In genomic region chr13:36712290-36712689, GRCh38 we compare ENCODE assay signal across 36 cellular contexts. TPM values are rescaled to one million over a fixed set of nuclear protein-coding genes. Genes with fewer than 3 reads are reported as not detected.
"Had no signal": no experiment of that assay in that cellular context is flagged by ENCODE, and none has a peak within 500 bp of the region (broad histone marks: within the 10 kb centered on the region; RNA-seq: fewer than 3 reads in every experiment).

No MANE protein-coding gene starts in this region.

- DNase-seq: activated CD4-positive, alpha-beta T cell treated with anti-CD3 and anti-CD28 coated beads, Interleukin-2, amount 10 ng/mL, durations not matched to agents 24 days and 14 days; activated CD4-positive, alpha-beta T cell treated with anti-CD3 and anti-CD28 coated beads, Interleukin-2, amount 50 U/mL, for 4 hours; activated CD8-positive, alpha-beta T cell treated with anti-CD3 and anti-CD28 coated beads for 36 hours; activated effector memory CD4-positive, alpha-beta T cell treated with anti-CD3 and anti-CD28 coated beads, Interleukin-2, amount 50 U/mL, for 16 hours; activated naive CD4-positive, alpha-beta T cell; activated naive CD4-positive, alpha-beta T cell treated with anti-CD3 and anti-CD28 coated beads, Interleukin-2, amount 50 U/mL, for 16 hours; activated naive CD8-positive, alpha-beta T cell treated with anti-CD3 and anti-CD28 coated beads for 36 hours; activated T-cell treated with anti-CD3 and anti-CD28 coated beads, Interleukin-2, amount 50 U/mL, for 1 hour; activated T-cell treated with anti-CD3 and anti-CD28 coated beads, Interleukin-2, amount 50 U/mL, for 72 hours; amygdala; cerebellar nuclear complex; Karpas-422; KBM-7; MV-4-11; NCI-H1092; NCI-H1436 treated with DMSO at 0.1 percent for 48 hours; NCI-H1694 treated with DMSO at 0.1 percent for 48 hours; NCI-H2029; NCI-H345; NCI-H524 treated with DMSO at 0.1 percent for 48 hours; NCI-H748 treated with DMSO at 0.1 percent for 48 hours; NK-92 treated with Interleukin-12 subunit alpha and Interleukin-12 subunit beta, amount 100 ng/mL, for 24 hours; Peyer's patch; RPMI8226; SHP77 treated with DMSO at 0.1 percent for 48 hours had no signal

- H3K4me3 Mint-ChIP-seq: activated CD4-positive, alpha-beta T cell treated with anti-CD3 and anti-CD28 coated beads, Interleukin-2, amount 10 ng/mL, durations not matched to agents 24 days and 14 days; activated CD8-positive, alpha-beta T cell treated with anti-CD3 and anti-CD28 coated beads for 36 hours; activated naive CD8-positive, alpha-beta T cell treated with anti-CD3 and anti-CD28 coated beads for 36 hours; activated T-cell treated with anti-CD3 and anti-CD28 coated beads, Interleukin-2, amount 50 U/mL, for 72 hours; activated T-helper 17 cell treated with anti-CD3 and anti-CD28 coated beads, Interleukin-2, amount 50 U/mL, for 72 hours had no signal

- H3K4me3 ChIP-seq: ascending aorta, MG63, Peyer's patch, SJSA1 had no signal

- H3K27ac ChIP-seq: ascending aorta, Peyer's patch, SJSA1 had no signal

- H3K36me3 ChIP-seq: ascending aorta, MG63, Peyer's patch, SJSA1 had no signal

- H3K9me3 Mint-ChIP-seq: activated CD4-positive, alpha-beta T cell treated with anti-CD3 and anti-CD28 coated beads, Interleukin-2, amount 10 ng/mL, durations not matched to agents 24 days and 14 days; activated CD8-positive, alpha-beta T cell treated with anti-CD3 and anti-CD28 coated beads for 36 hours; activated naive CD8-positive, alpha-beta T cell treated with anti-CD3 and anti-CD28 coated beads for 36 hours; activated T-cell treated with anti-CD3 and anti-CD28 coated beads, Interleukin-2, amount 50 U/mL, for 72 hours; activated T-helper 17 cell treated with anti-CD3 and anti-CD28 coated beads, Interleukin-2, amount 50 U/mL, for 72 hours; brain had no signal

- H3K27ac Mint-ChIP-seq: activated CD4-positive, alpha-beta T cell treated with anti-CD3 and anti-CD28 coated beads, Interleukin-2, amount 10 ng/mL, durations not matched to agents 24 days and 14 days; activated CD8-positive, alpha-beta T cell treated with anti-CD3 and anti-CD28 coated beads for 36 hours; activated naive CD8-positive, alpha-beta T cell treated with anti-CD3 and anti-CD28 coated beads for 36 hours; activated T-cell treated with anti-CD3 and anti-CD28 coated beads, Interleukin-2, amount 50 U/mL, for 72 hours; activated T-helper 17 cell treated with anti-CD3 and anti-CD28 coated beads, Interleukin-2, amount 50 U/mL, for 72 hours had no signal

- H3K27me3 ChIP-seq: ascending aorta, MG63, Peyer's patch, SJSA1 had no signal

- ATAC-seq: activated CD8-positive, alpha-beta T cell treated with anti-CD3 and anti-CD28 coated beads for 36 hours; activated T-helper 17 cell treated with anti-CD3 and anti-CD28 coated beads, Interleukin-2, amount 50 U/mL, for 72 hours; PC-3 had no signal

- H3K4me1 ChIP-seq: ascending aorta, Peyer's patch, SJSA1 had no signal

- H3K36me3 Mint-ChIP-seq: activated naive CD8-positive, alpha-beta T cell treated with anti-CD3 and anti-CD28 coated beads for 36 hours; brain had no signal

- H3K9me3 ChIP-seq: ascending aorta, Peyer's patch, SJSA1 had no signal

- H3K4me1 Mint-ChIP-seq: activated CD4-positive, alpha-beta T cell treated with anti-CD3 and anti-CD28 coated beads, Interleukin-2, amount 10 ng/mL, durations not matched to agents 24 days and 14 days; activated naive CD8-positive, alpha-beta T cell treated with anti-CD3 and anti-CD28 coated beads for 36 hours; activated T-helper 17 cell treated with anti-CD3 and anti-CD28 coated beads, Interleukin-2, amount 50 U/mL, for 72 hours had no signal

RNA-seq across cellular contexts. Expression of gene SERTM1, which starts 38.5 kb away (rescaled TPM):
- total RNA-seq: activated CD8-positive, alpha-beta memory T cell treated with anti-CD3 and anti-CD28 coated beads for 36 hours; activated CD8-positive, alpha-beta T cell treated with anti-CD3 and anti-CD28 coated beads for 36 hours; activated naive CD8-positive, alpha-beta T cell treated with anti-CD3 and anti-CD28 coated beads for 36 hours; activated T-cell treated with anti-CD3 and anti-CD28 coated beads, Interleukin-2, amount 50 U/mL, for 72 hours; activated T-helper 17 cell treated with anti-CD3 and anti-CD28 coated beads, Interleukin-2, amount 50 U/mL, for 72 hours; ascending aorta; bronchial epithelial cell; NCI-H460; PC-3; Peyer's patch; SJSA1; T-helper 1 cell treated with Interleukin-12 subunit alpha and Interleukin-12 subunit beta and Interleukin-4 antibody, amounts not matched to agents 30 ng/mL and 1 ng/mL, for 36 hours; T-helper 2 cell treated with Interferon-gamma antibody and Interleukin-4, amounts not matched to agents 100 ng/mL and 5 ng/mL, for 36 hours had no signal
